In the genomic region with DNA sequence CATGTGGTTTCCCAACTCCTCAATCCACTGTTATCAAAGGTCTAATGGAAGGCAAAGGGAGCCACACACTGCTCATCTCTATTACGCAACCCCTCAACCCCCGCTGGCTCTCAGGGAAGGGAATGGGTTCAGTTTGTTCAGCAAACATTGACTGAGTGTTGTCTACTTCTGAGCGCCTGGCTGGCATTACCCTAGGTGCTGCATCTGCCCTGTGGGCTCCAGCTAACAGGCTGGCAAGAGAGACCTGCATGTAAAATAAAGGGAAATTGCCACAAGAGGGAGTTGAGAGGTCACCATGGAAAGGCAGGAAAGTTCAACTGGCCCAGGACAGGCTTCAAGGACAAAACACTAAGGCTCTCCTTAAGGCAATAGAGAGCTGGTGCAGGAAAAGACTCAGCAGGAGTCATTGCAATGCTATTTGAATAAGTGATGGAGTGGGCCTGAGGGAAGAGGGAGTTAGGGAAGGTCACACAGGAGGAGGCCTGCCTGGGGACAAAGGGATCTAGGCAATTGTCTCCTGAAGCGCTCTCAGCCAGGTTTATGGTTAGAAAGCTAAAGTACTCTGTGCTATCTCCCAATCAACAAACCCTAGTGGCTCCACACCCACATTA, we compare ENCODE assay signal across 9 cellular contexts. TPM values are rescaled to one million over a fixed set of nuclear protein-coding genes. Genes with fewer than 3 reads are reported as not detected.
DNase-seq lines count a peak whose midpoint lies in the region; ATAC-seq and TF ChIP-seq lines count a peak whose summit lies in the region.
"Had no signal": no experiment of that assay in that cellular context is flagged by ENCODE, and none has a peak within 500 bp of the region (broad histone marks: within the 10 kb centered on the region; RNA-seq: fewer than 3 reads in every experiment).

No MANE protein-coding gene starts in this region.

- ATAC-seq in HG03571 (IDR thresholded peaks at IDR 0.05; ENCODE audit: unreplicated experiment) (no peak), HG02970 (IDR thresholded peaks at IDR 0.05; ENCODE audit: low FRiP score, unreplicated experiment) (no peak), GM21447 (IDR thresholded peaks at IDR 0.05; ENCODE audit: unreplicated experiment) (no peak)

- no peak for TF ChIP-seq POLR2A in Peyer's patch (IDR thresholded peaks at IDR 0.05)

- peaks cover 60% of the 10 kb centered on the region for H3K4me1 Mint-ChIP-seq in HFFc6 (ENCODE audit: low read depth)
- H3K4me1 Mint-ChIP-seq in glutamatergic neuron (ENCODE audit: low read depth, unreplicated experiment): peaks cover 8% of the 10 kb centered on the region

- peaks cover 0 to 9% (median 0%) of the 10 kb centered on the region in 3 donors for H3K36me3 ChIP-seq in Peyer's patch

- H3K4me3 ChIP-seq in Peyer's patch: no peak overlapping the region
- H3K4me3 ChIP-seq: ascending aorta had no signal

- H3K27me3 ChIP-seq in Peyer's patch: no peaks in the 10 kb centered on the region
- H3K27me3 ChIP-seq: ascending aorta had no signal

- H3K4me3 Mint-ChIP-seq in HFFc6: peak overlapping the region; percentile 39; the same call in 1 of the 2 replicates
- H3K4me3 Mint-ChIP-seq in glutamatergic neuron (ENCODE audit: unreplicated experiment): no peak overlapping the region

- H3K9me3 Mint-ChIP-seq in HFFc6: no peaks in the 10 kb centered on the region
- peaks cover 4% of the 10 kb centered on the region for H3K9me3 Mint-ChIP-seq in glutamatergic neuron (ENCODE audit: unreplicated experiment)

- peak overlapping the region in 2 of 4 donors; percentile 24 to 47 for H3K27ac ChIP-seq in Peyer's patch

- H3K27me3 Mint-ChIP-seq in HFFc6 (ENCODE audit: insufficient read depth) (no peaks in the 10 kb centered on the region; the same call in 1 of the 2 replicates), glutamatergic neuron (ENCODE audit: unreplicated experiment) (peaks cover 6% of the 10 kb centered on the region)

- no peaks in the 10 kb centered on the region for H3K9me3 ChIP-seq in Peyer's patch
- H3K9me3 ChIP-seq: ascending aorta had no signal

- H3K27ac Mint-ChIP-seq in HFFc6 (peak overlapping the region; percentile 81), glutamatergic neuron (ENCODE audit: unreplicated experiment) (no peak overlapping the region)

- H3K36me3 Mint-ChIP-seq in HFFc6 (ENCODE audit: low read depth) (peaks cover 6% of the 10 kb centered on the region), glutamatergic neuron (ENCODE audit: unreplicated experiment) (peaks cover 7% of the 10 kb centered on the region)

- DNase-seq in AG09319 (ENCODE audit: extremely low read depth, low read depth): no peak
- peak; percentile 48 for DNase-seq in HFFc6
- no peak for DNase-seq in Peyer's patch
- no peak for DNase-seq in glutamatergic neuron
- no peak for DNase-seq in UCSD-AML1 (lab: John Stamatoyannopoulos, UW; ENCODE audit: unreplicated experiment)

- H3K4me1 ChIP-seq in Peyer's patch: peaks cover 0 to 19% (median 0%) of the 10 kb centered on the region in 4 donors

- TF ChIP-seq CTCF in AG09319 (IDR thresholded peaks at IDR 0.05; ENCODE audit: low read depth, low read length) (peak; percentile 41), HFFc6 (IDR thresholded peaks at IDR 0.05) (peak; percentile 61), Peyer's patch (IDR thresholded peaks at IDR 0.05) (peak in 4 of 6 experiments; percentile 10 to 43 (median 30)), glutamatergic neuron (IDR thresholded peaks at IDR 0.05; ENCODE audit: partially characterized antibody, unreplicated experiment) (peak; percentile 15)

RNA-seq across cellular contexts. Expression of a gene that starts 5.5 kb away (rescaled TPM):
- 10 to 100 TPM; 17.3 to 25.7 (median 19.3) TPM for total RNA-seq in HFFc6 (2021; fragmentation: NEBNext Ultra II Directional; extraction: Animal tissue kit (Norgen Biotek cat#: 25700))
- total RNA-seq in Peyer's patch (10 to 100 TPM; 11.9 to 38.8 (median 23.1) TPM), glutamatergic neuron (ENCODE audit: unreplicated experiment) (38.2 TPM)

RNA-seq across cellular contexts. Expression of a gene that starts 5.7 kb away (rescaled TPM):
- 10 to 100 TPM; 13.9 to 17.1 (median 16.0) TPM for total RNA-seq in HFFc6 (2021; fragmentation: NEBNext Ultra II Directional; extraction: Animal tissue kit (Norgen Biotek cat#: 25700))
- total RNA-seq in Peyer's patch (100 to 1,000 TPM in 2 of 4 donors, 10 to 100 TPM in 2; 36.1 to 154 (median 109) TPM), glutamatergic neuron (ENCODE audit: unreplicated experiment) (34.5 TPM)

RNA-seq across cellular contexts. Expression of a gene that starts 32.1 kb away (rescaled TPM):
- total RNA-seq in HFFc6 (2021; fragmentation: NEBNext Ultra II Directional; extraction: Animal tissue kit (Norgen Biotek cat#: 25700)): 1 to 10 TPM in 3 of 6 experiments, under 1 TPM in 3; 0.35 to 1.5 (median 0.93) TPM
- total RNA-seq in Peyer's patch (10 to 100 TPM in 1 of 4 donors, 1 to 10 TPM in 3; 3.8 to 66.0 (median 4.4) TPM), glutamatergic neuron (ENCODE audit: unreplicated experiment) (not detected)

RNA-seq across cellular contexts. Expression of a gene that starts 57.0 kb away (rescaled TPM):
- 10 to 100 TPM; 47.2 to 80.5 (median 71.0) TPM for total RNA-seq in HFFc6 (2021; fragmentation: NEBNext Ultra II Directional; extraction: Animal tissue kit (Norgen Biotek cat#: 25700))
- total RNA-seq in Peyer's patch: 10 to 100 TPM in 1 of 4 donors, 1 to 10 TPM in 3; 1.9 to 10.7 (median 5.7) TPM
- 0.27 TPM for total RNA-seq in glutamatergic neuron (ENCODE audit: unreplicated experiment)
